ENCODE assay signal across 17 cellular contexts in genomic region chr16:29012913-29013641, GRCh38. TPM values are rescaled to one million over a fixed set of nuclear protein-coding genes. Genes with fewer than 3 reads are reported as not detected.
A peak's percentile ranks its signal among the peaks of the same experiment; 100 is the strongest.
DNase-seq lines count a peak whose midpoint lies in the region; ATAC-seq, FAIRE-seq and TF ChIP-seq lines count a peak whose summit lies in the region.
"Had no signal": no experiment of that assay in that cellular context is flagged by ENCODE, and none has a peak within 500 bp of the region (broad histone marks: within the 10 kb centered on the region; RNA-seq: fewer than 3 reads in every experiment).

No MANE protein-coding gene starts in this region.

- H3K27ac ChIP-seq in HEK293 (ENCODE audit: extremely low read depth, low read depth, low read length) = no peak overlapping the region
- H3K27ac ChIP-seq: ascending aorta, C4-2B, psoas muscle, RWPE1 had no signal

- no peaks in the 10 kb centered on the region for H3K27me3 Mint-ChIP-seq in activated CD8-positive, alpha-beta T cell treated with anti-CD3 and anti-CD28 coated beads, Interleukin-2, amount 10 ng/mL, durations not matched to agents 7 days and 5 days (ENCODE audit: low read depth)

- POLR2A ChIA-PET in HEK293 (lab: Yijun Ruan, JAX) = no interaction called here
- POLR2A ChIA-PET in activated CD8-positive, alpha-beta T cell treated with anti-CD3 and anti-CD28 coated beads, Interleukin-2, amount 10 ng/mL, durations not matched to agents 7 days and 5 days (lab: Charles Lee) = interaction anchor here (0.7 to 2.7 kb wide), 6 partner anchors 8 to 191 kb away, joined by 3 to 12 read pairs (median 4); partner anchors contain the start of genes ATXN2L and LAT

- H3K4me3 Mint-ChIP-seq in activated CD8-positive, alpha-beta T cell treated with anti-CD3 and anti-CD28 coated beads, Interleukin-2, amount 10 ng/mL, durations not matched to agents 7 days and 5 days = no peak overlapping the region

- no peak for TF ChIP-seq POLR2A in GM12892 (IDR thresholded peaks at IDR 0.05; ENCODE audit: low read depth, low read length)

- no peak overlapping the region for H3K4me3 ChIP-seq in HEK293 (ENCODE audit: low read depth, low read length)
- H3K4me3 ChIP-seq: ascending aorta, esophagus squamous epithelium, psoas muscle had no signal

- H3K4me1 ChIP-seq in HEK293 (ENCODE audit: control insufficient read depth, insufficient read depth, low read length) = no peaks in the 10 kb centered on the region
- H3K4me1 ChIP-seq: ascending aorta, psoas muscle had no signal

- no peaks in the 10 kb centered on the region for H3K36me3 ChIP-seq in HEK293 (ENCODE audit: control insufficient read depth in 2 of 2, insufficient read depth in 1 of 2, low read length in 2 of 2)
- H3K36me3 ChIP-seq: ascending aorta, esophagus squamous epithelium had no signal

- CTCF ChIA-PET in HEK293 (lab: Yijun Ruan, JAX) = no interaction called here
- CTCF ChIA-PET in activated CD8-positive, alpha-beta T cell treated with anti-CD3 and anti-CD28 coated beads, Interleukin-2, amount 10 ng/mL, durations not matched to agents 7 days and 5 days (lab: Charles Lee) = interaction anchor here (0.9 to 1.1 kb wide), 3 partner anchors 8 to 16 kb away, joined by 3 to 4 read pairs (median 4); no protein-coding TSS in a partner anchor

- no peak for FAIRE-seq in GM12892 (lab: Jason Lieb, UNC)

- H3K9me3 ChIP-seq in HEK293 (ENCODE audit: control insufficient read depth, insufficient read depth, low read depth, low read length) = no peaks in the 10 kb centered on the region
- H3K9me3 ChIP-seq: ascending aorta, esophagus squamous epithelium, psoas muscle had no signal

- peak; percentile 10 for DNase-seq in CD1c-positive myeloid dendritic cell (ENCODE audit: extremely low spot score)
- no peak for DNase-seq in activated CD8-positive, alpha-beta T cell treated with anti-CD3 and anti-CD28 coated beads, Interleukin-2, amount 10 ng/mL, durations not matched to agents 7 days and 5 days
- no peak for DNase-seq in HK-2 (ENCODE audit: unreplicated experiment)
- no peak for DNase-seq in NCI-H1436 (lab: John Stamatoyannopoulos, UW)
- no peak for DNase-seq in GM12892 (ENCODE audit: insufficient read length)
- DNase-seq: cortex of kidney, esophagus squamous epithelium, hippocampal formation, NCI-H69, psoas muscle, trophoblast cell had no signal

- no peaks in the 10 kb centered on the region for H3K36me3 Mint-ChIP-seq in activated CD8-positive, alpha-beta T cell treated with anti-CD3 and anti-CD28 coated beads, Interleukin-2, amount 10 ng/mL, durations not matched to agents 7 days and 5 days (ENCODE audit: low read depth)

- peak overlapping the region; percentile 76 for H3K27ac Mint-ChIP-seq in activated CD8-positive, alpha-beta T cell treated with anti-CD3 and anti-CD28 coated beads, Interleukin-2, amount 10 ng/mL, durations not matched to agents 7 days and 5 days

- ATAC-seq in activated CD8-positive, alpha-beta T cell treated with anti-CD3 and anti-CD28 coated beads, Interleukin-2, amount 10 ng/mL, durations not matched to agents 7 days and 5 days = peak; percentile 13
- ATAC-seq in esophagus mucosa (peak; percentile 39), HG03521 (IDR thresholded peaks at IDR 0.05; ENCODE audit: unreplicated experiment) (no peak)
- ATAC-seq: psoas muscle had no signal

- H3K4me1 Mint-ChIP-seq in activated CD8-positive, alpha-beta T cell treated with anti-CD3 and anti-CD28 coated beads, Interleukin-2, amount 10 ng/mL, durations not matched to agents 7 days and 5 days (ENCODE audit: low read depth) = peaks cover 44% of the 10 kb centered on the region

- no peak for TF ChIP-seq CTCF in HEK293 (tag by site-specific recombination; IDR thresholded peaks at IDR 0.05)

- no peaks in the 10 kb centered on the region for H3K9me3 Mint-ChIP-seq in activated CD8-positive, alpha-beta T cell treated with anti-CD3 and anti-CD28 coated beads, Interleukin-2, amount 10 ng/mL, durations not matched to agents 7 days and 5 days (ENCODE audit: insufficient read depth)

TF ChIP-seq in HEK293, 187 proteins besides CTCF, POLR2A, EP300 and RAD21:
- TF ChIP-seq ZNF585B (tag by site-specific recombination; IDR thresholded peaks at IDR 0.05) (no peak), ZNF146 (tag by site-specific recombination; IDR thresholded peaks at IDR 0.05) (peak; percentile 67), ZNF398 (tag by site-specific recombination; IDR thresholded peaks at IDR 0.05) (no peak)

RNA-seq across cellular contexts. Expression of gene LAT, which starts 28.2 kb away (rescaled TPM):
- 100 to 1,000 TPM; 270 to 288 TPM for total RNA-seq in activated CD8-positive, alpha-beta T cell treated with anti-CD3 and anti-CD28 coated beads, Interleukin-2, amount 10 ng/mL, durations not matched to agents 7 days and 5 days
- total RNA-seq in esophagus mucosa = 3.5 TPM
- 3.7 TPM for polyA plus RNA-seq in GM12892 (2012; ENCODE audit: missing spikeins)

RNA-seq across cellular contexts. Expression of gene SPNS1, which starts 38.5 kb away (rescaled TPM):
- total RNA-seq in activated CD8-positive, alpha-beta T cell treated with anti-CD3 and anti-CD28 coated beads, Interleukin-2, amount 10 ng/mL, durations not matched to agents 7 days and 5 days = 10 to 100 TPM; 28.3 to 29.0 TPM
- total RNA-seq in esophagus mucosa = 22.5 TPM
- 5.7 TPM for polyA plus RNA-seq in GM12892 (2012; ENCODE audit: missing spikeins)

Comparison
In these comparisons a context has a peak if more than half of its experiments do, and no peak if none do; other contexts are left out.
1. RNA of gene LAT, which starts 28.2 kb away (total RNA-seq): 270 to 288 TPM in activated CD8-positive, alpha-beta T cell treated with anti-CD3 and anti-CD28 coated beads, Interleukin-2, amount 10 ng/mL, durations not matched to agents 7 days and 5 days; 3.5 TPM in esophagus mucosa (single experiment); every median in the first group is over 10 times any median in the second.